ENCODE assay signal across 17 cellular contexts in the genomic region with DNA sequence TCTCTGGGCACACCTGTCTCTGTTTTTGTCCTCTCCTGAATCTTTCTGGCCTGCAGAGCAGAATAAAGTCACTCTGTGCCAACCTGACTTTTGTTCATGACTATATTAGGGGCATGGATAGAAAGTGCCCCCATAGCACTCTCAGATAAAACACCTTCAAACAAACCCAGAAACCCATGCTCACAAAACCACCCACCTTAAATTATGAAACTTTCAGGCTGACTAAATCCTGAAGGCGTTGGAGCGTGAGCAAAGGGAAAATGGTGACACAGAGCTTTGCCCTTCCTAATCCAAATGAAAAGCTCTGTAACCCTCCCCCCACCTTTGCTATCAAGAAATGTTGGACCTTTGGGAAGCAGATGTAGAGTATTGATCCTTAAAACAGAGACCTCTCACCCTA.
DNase-seq lines count a peak whose midpoint lies in the region; ATAC-seq and TF ChIP-seq lines count a peak whose summit lies in the region.
"Had no signal": no experiment of that assay in that cellular context is flagged by ENCODE, and none has a peak within 500 bp of the region (broad histone marks: within the 10 kb centered on the region; RNA-seq: fewer than 3 reads in every experiment).

No MANE protein-coding gene starts in this region.

- intact Hi-C loops in Panc1 (cut with micrococcal nuclease; ENCODE audit: unreplicated experiment), result no loop called here
- intact Hi-C loops in CD4-positive, alpha-beta memory T cell (cut with micrococcal nuclease), result no loop called here
- intact Hi-C loops in left colon (cut with DNase I, micrococcal nuclease), result no loop called here

- H3K4me1 ChIP-seq in Panc1 (ENCODE audit: control insufficient read depth, insufficient read depth, low read length), result peaks cover 71% of the 10 kb centered on the region
- no peaks in the 10 kb centered on the region for H3K4me1 ChIP-seq in CD4-positive, alpha-beta memory T cell (ENCODE audit: insufficient read depth, low read length)

- H3K36me3 Mint-ChIP-seq in activated naive CD4-positive, alpha-beta T cell treated with anti-CD3 and anti-CD28 coated beads, Interleukin-2, amount 50 U/mL, for 24 hours, result no peaks in the 10 kb centered on the region
- no peaks in the 10 kb centered on the region for H3K36me3 Mint-ChIP-seq in CD4-positive, alpha-beta memory T cell
- H3K36me3 Mint-ChIP-seq: activated naive CD4-positive, alpha-beta T cell treated with anti-CD3 and anti-CD28 coated beads, Interleukin-2, amount 10 ng/mL, durations not matched to agents 7 days and 5 days; mesothelial cell of epicardium had no signal

- no peak for TF ChIP-seq CTCF in Panc1 (IDR thresholded peaks at IDR 0.05)

- H3K27ac Mint-ChIP-seq in activated naive CD4-positive, alpha-beta T cell treated with anti-CD3 and anti-CD28 coated beads, Interleukin-2, amount 50 U/mL, for 24 hours, result no peak overlapping the region
- no peak overlapping the region for H3K27ac Mint-ChIP-seq in CD4-positive, alpha-beta memory T cell
- H3K27ac Mint-ChIP-seq: activated naive CD4-positive, alpha-beta T cell treated with anti-CD3 and anti-CD28 coated beads, Interleukin-2, amount 10 ng/mL, durations not matched to agents 7 days and 5 days; IgD-negative memory B cell; mesothelial cell of epicardium had no signal

- no peaks in the 10 kb centered on the region for H3K9me3 ChIP-seq in Panc1 (ENCODE audit: control insufficient read depth, insufficient read depth, low read depth, low read length)
- H3K9me3 ChIP-seq in CD4-positive, alpha-beta memory T cell (ENCODE audit: control insufficient read depth in 1 of 2, low read length in 2 of 2), result no peaks in the 10 kb centered on the region
- H3K9me3 ChIP-seq: breast epithelium, vagina had no signal

- H3K4me3 ChIP-seq in Panc1 (ENCODE audit: low read depth in 2 of 2, low read length in 2 of 2), result no peak overlapping the region
- H3K4me3 ChIP-seq in CD4-positive, alpha-beta memory T cell (ENCODE audit: low read length in 2 of 2), result no peak overlapping the region
- H3K4me3 ChIP-seq: breast epithelium, vagina had no signal

- in situ Hi-C loops in Panc1 (cut with HindIII; ENCODE audit: low pct_unique_long_range_greater_than_20kb, low sequenced_read_pairs), result no loop called here

- POLR2A ChIA-PET in Panc1 (lab: Charles Lee), result no interaction called here
- POLR2A ChIA-PET in CD4-positive, alpha-beta memory T cell (lab: Charles Lee; ENCODE audit: partially characterized antibody), result no interaction called here

- no TSS peak for BruUV-seq in Panc1 (replicated peaks; lab: Mats Ljungman, UMichigan)

- H3K27me3 ChIP-seq in Panc1 (ENCODE audit: control insufficient read depth, insufficient read depth, low read length), result no peaks in the 10 kb centered on the region
- H3K27me3 ChIP-seq in CD4-positive, alpha-beta memory T cell (ENCODE audit: insufficient read depth, low read length), result no peaks in the 10 kb centered on the region
- H3K27me3 ChIP-seq: breast epithelium, vagina had no signal

- ATAC-seq in Panc1 (no peak), left colon (no peak)

- DNase-seq in activated naive CD4-positive, alpha-beta T cell treated with anti-CD3 and anti-CD28 coated beads, Interleukin-2, amount 50 U/mL, for 16 hours, result no peak
- no peak for DNase-seq in Panc1 (ENCODE audit: low read depth, low spot score)
- DNase-seq in glomerular visceral epithelial cell (ENCODE audit: extremely low spot score), result peak; percentile 53
- peak; percentile 76 for DNase-seq in renal cortical epithelial cell (ENCODE audit: low read depth)
- no peak for DNase-seq in cerebellar nuclear complex (lab: John Stamatoyannopoulos, UW)
- DNase-seq in CD4-positive, alpha-beta memory T cell, result no peak
- no peak for DNase-seq in left colon
- DNase-seq: activated CD4-positive, alpha-beta T cell treated with anti-CD3 and anti-CD28 coated beads for 1 hour; activated naive CD4-positive, alpha-beta T cell treated with anti-CD3 and anti-CD28 coated beads, Interleukin-2, amount 10 ng/mL, durations not matched to agents 7 days and 5 days; MV-4-11; NCI-H2081; T-helper 2 cell had no signal

- H3K9me3 Mint-ChIP-seq in activated naive CD4-positive, alpha-beta T cell treated with anti-CD3 and anti-CD28 coated beads, Interleukin-2, amount 50 U/mL, for 24 hours, result no peaks in the 10 kb centered on the region
- H3K9me3 Mint-ChIP-seq in CD4-positive, alpha-beta memory T cell, result no peaks in the 10 kb centered on the region
- H3K9me3 Mint-ChIP-seq: activated naive CD4-positive, alpha-beta T cell treated with anti-CD3 and anti-CD28 coated beads, Interleukin-2, amount 10 ng/mL, durations not matched to agents 7 days and 5 days; IgD-negative memory B cell; mesothelial cell of epicardium had no signal

- CTCF ChIA-PET in Panc1 (lab: Charles Lee), result no interaction called here
- CTCF ChIA-PET in CD4-positive, alpha-beta memory T cell (lab: Charles Lee; ENCODE audit: partially characterized antibody), result no interaction called here

- peak overlapping the region; percentile 15 for H3K4me3 Mint-ChIP-seq in activated naive CD4-positive, alpha-beta T cell treated with anti-CD3 and anti-CD28 coated beads, Interleukin-2, amount 50 U/mL, for 24 hours
- no peak overlapping the region for H3K4me3 Mint-ChIP-seq in CD4-positive, alpha-beta memory T cell
- H3K4me3 Mint-ChIP-seq: activated naive CD4-positive, alpha-beta T cell treated with anti-CD3 and anti-CD28 coated beads, Interleukin-2, amount 10 ng/mL, durations not matched to agents 7 days and 5 days; IgD-negative memory B cell; mesothelial cell of epicardium had no signal

- H3K36me3 ChIP-seq in Panc1 (ENCODE audit: control insufficient read depth, insufficient read depth, low read length), result no peaks in the 10 kb centered on the region
- H3K36me3 ChIP-seq in CD4-positive, alpha-beta memory T cell (ENCODE audit: insufficient read depth, low read length), result no peaks in the 10 kb centered on the region
- H3K36me3 ChIP-seq: breast epithelium, vagina had no signal

- peak overlapping the region; percentile 69; the same call in 1 of the 2 replicates for H3K27ac ChIP-seq in Panc1 (ENCODE audit: low read length)
- H3K27ac ChIP-seq in CD4-positive, alpha-beta memory T cell (ENCODE audit: low read depth, low read length), result no peak overlapping the region
- H3K27ac ChIP-seq: breast epithelium, vagina had no signal

- H3K27me3 Mint-ChIP-seq in activated naive CD4-positive, alpha-beta T cell treated with anti-CD3 and anti-CD28 coated beads, Interleukin-2, amount 50 U/mL, for 24 hours, result no peaks in the 10 kb centered on the region
- peaks cover 0 to 1% of the 10 kb centered on the region in 2 donors for H3K27me3 Mint-ChIP-seq in CD4-positive, alpha-beta memory T cell
- H3K27me3 Mint-ChIP-seq: activated naive CD4-positive, alpha-beta T cell treated with anti-CD3 and anti-CD28 coated beads, Interleukin-2, amount 10 ng/mL, durations not matched to agents 7 days and 5 days had no signal

- H3K4me1 Mint-ChIP-seq in activated naive CD4-positive, alpha-beta T cell treated with anti-CD3 and anti-CD28 coated beads, Interleukin-2, amount 50 U/mL, for 24 hours, result peaks cover 91% of the 10 kb centered on the region
- H3K4me1 Mint-ChIP-seq in CD4-positive, alpha-beta memory T cell, result peaks cover 1 to 16% (median 6%) of the 10 kb centered on the region in 4 donors

Comparison
In these comparisons a context has a peak if more than half of its experiments do, and no peak if none do; other contexts are left out.
1. DNase-seq: peak in glomerular visceral epithelial cell (single experiment) and renal cortical epithelial cell (single experiment); none in activated naive CD4-positive, alpha-beta T cell treated with anti-CD3 and anti-CD28 coated beads, Interleukin-2, amount 50 U/mL, for 16 hours (single experiment), Panc1 (single experiment), cerebellar nuclear complex (0 of 2), CD4-positive, alpha-beta memory T cell (0 of 5) and left colon (0 of 2).